9 cellular contexts compared by ENCODE assay signal in the genomic region with DNA sequence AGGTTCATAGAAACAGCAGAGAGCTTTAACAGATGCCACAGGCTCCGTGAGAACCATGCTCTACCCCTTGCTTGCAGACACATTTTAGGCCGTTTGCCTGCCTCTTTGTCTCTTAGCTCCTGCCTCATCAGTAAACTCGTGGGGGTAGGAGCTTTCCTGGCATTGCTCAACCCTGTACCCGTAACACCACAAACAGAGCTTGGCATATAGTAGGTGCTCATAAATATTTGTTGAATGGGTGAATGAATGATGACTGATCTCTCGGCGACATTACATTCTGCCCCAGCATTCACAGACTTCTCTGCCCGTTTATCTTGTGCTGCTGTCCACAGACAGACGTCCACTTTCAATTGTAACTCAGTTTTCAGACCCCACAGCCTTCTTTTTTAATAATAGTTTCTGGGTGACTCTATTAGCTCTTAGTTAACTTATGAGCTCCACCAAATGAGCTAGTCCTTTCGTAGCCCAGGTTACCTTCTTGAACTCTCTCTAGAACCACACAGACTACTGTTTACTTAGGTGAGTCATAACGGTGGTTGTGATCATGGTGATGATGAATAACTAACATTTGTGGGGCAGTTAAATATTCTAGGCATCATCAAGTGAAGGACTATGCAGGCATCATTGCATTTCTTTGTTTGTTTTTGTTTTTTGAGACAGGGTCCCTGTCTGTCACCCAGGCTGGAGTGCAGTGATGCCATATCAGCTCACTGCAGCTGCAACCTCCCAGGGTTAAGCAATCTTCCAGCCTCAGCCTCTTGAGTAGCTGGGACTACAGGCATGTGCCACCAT.
DNase-seq lines count a peak whose midpoint lies in the region; ATAC-seq and TF ChIP-seq lines count a peak whose summit lies in the region.
"Had no signal": no experiment of that assay in that cellular context is flagged by ENCODE, and none has a peak within 500 bp of the region (broad histone marks: within the 10 kb centered on the region; RNA-seq: fewer than 3 reads in every experiment).

No MANE protein-coding gene starts in this region.

- peaks cover 44% of the 10 kb centered on the region for H3K4me1 ChIP-seq in RWPE2 (ENCODE audit: insufficient read depth, poor library complexity, severe bottlenecking)
- H3K4me1 ChIP-seq in left lung: peaks cover 4% of the 10 kb centered on the region in 2 donors

- TF ChIP-seq CTCF in GM13977 (IDR thresholded peaks at IDR 0.05; ENCODE audit: extremely low read depth, insufficient read depth, missing control alignments) (no peak), RWPE2 (IDR thresholded peaks at IDR 0.05; ENCODE audit: poor library complexity, severe bottlenecking) (no peak), left lung (IDR thresholded peaks at IDR 0.05) (no peak)

- in situ Hi-C loops in GM13977 (cut with MboI; ENCODE audit: low pct_unique_long_range_greater_than_20kb, low sequenced_read_pairs, unreplicated experiment): no loop called here

- no peak overlapping the region for H3K4me3 ChIP-seq in RWPE2 (ENCODE audit: severe bottlenecking)
- no peak overlapping the region for H3K4me3 ChIP-seq in left lung

- intact Hi-C loops in left lung (cut with DNase I): no loop called here

- no peaks in the 10 kb centered on the region for H3K27me3 ChIP-seq in RWPE2 (ENCODE audit: insufficient read depth, poor library complexity, severe bottlenecking)
- H3K27me3 ChIP-seq in left lung: peaks cover 0 to 5% of the 10 kb centered on the region in 2 donors

- H3K36me3 ChIP-seq in RWPE2 (ENCODE audit: low read depth) (no peaks in the 10 kb centered on the region), left lung (no peaks in the 10 kb centered on the region)

- H3K9me3 ChIP-seq in RWPE2 (ENCODE audit: severe bottlenecking): no peaks in the 10 kb centered on the region
- H3K9me3 ChIP-seq in left lung: no peaks in the 10 kb centered on the region

- ATAC-seq in HG02943 (IDR thresholded peaks at IDR 0.05; ENCODE audit: low read depth, unreplicated experiment) (peak; percentile 74), RWPE2 (ENCODE audit: low read depth) (peak; percentile 85), left lung (peak; percentile 81), HG03521 (IDR thresholded peaks at IDR 0.05; ENCODE audit: unreplicated experiment) (no peak)

- DNase-seq in GM13977 (ENCODE audit: low spot score) (peak; percentile 17), RWPE2 (ENCODE audit: low spot score) (no peak), left lung (no peak), NCI-H524 (lab: John Stamatoyannopoulos, UW) (no peak), NCI-H1105 treated with DMSO at 0.1 percent for 48 hours (lab: John Stamatoyannopoulos, UW) (no peak)
- DNase-seq in central memory CD4-positive, alpha-beta T cell: no peak
- DNase-seq: activated naive CD8-positive, alpha-beta T cell treated with anti-CD3 and anti-CD28 coated beads, Interleukin-2, amount 10 ng/mL, durations not matched to agents 7 days and 5 days had no signal

- H3K27ac ChIP-seq in RWPE2 (ENCODE audit: poor library complexity, severe bottlenecking) (peak overlapping the region; percentile 83), left lung (peak overlapping the region in 1 of 2 donors; percentile 35)
